In genomic region chr16:31869511-31870201, GRCh38 we compare ENCODE assay signal across 1 cellular context.
TF ChIP-seq lines count a peak whose summit lies in the region.

No MANE protein-coding gene starts in this region.

TF ChIP-seq in K562, 482 proteins besides CTCF, POLR2A, EP300 and RAD21 (continued from another document):
- no peak for TF ChIP-seq AFF1 (IDR thresholded peaks at IDR 0.05; ENCODE audit: low read depth in 1 of 2, partially characterized antibody in 2 of 2)
- 0 out of 2 replicates have a peak, but pooled peaks have one; percentile 25 for TF ChIP-seq PKNOX1 (IDR thresholded peaks at IDR 0.05)
- TF ChIP-seq BRF2 (IDR thresholded peaks at IDR 0.05; ENCODE audit: borderline replicate concordance, insufficient read depth, insufficient read length): no peak
- peak; percentile 60 for TF ChIP-seq SOX6 (IDR thresholded peaks at IDR 0.05)
